Comparison of ENCODE assay signal across 1 cellular context in the genomic region with DNA sequence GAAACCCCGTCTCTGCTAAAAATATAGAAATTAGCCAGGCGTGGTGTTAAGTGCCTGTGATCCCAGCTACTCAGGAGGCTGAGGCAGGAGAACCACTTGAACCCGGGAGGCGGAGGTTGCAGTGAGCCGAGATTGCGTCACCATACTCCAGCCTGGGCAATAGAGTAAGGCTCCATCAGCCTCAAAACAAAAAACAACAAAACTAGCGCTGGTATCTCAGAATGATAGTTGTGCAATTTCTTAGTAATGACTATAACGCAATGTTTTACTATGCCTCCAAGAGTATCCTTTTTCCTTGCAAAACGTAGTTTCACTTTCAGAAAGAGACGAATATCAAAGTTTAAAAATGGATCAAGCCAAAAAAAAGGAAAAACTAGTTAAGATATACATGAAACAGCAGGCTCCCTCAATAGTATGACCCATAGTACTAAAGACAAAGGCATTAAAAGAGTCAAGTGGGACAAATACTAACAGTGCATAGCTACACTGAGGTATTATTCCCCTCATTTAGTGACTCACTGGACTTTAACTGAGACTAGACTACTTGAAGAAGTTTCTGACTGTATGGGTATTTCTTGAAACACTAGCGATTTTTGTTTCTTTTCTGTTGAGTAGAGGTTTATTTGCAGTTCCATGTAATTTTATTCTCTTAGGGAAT.
TF ChIP-seq lines count a peak whose summit lies in the region.

No MANE protein-coding gene starts in this region.

TF ChIP-seq in HEK293, 187 proteins besides CTCF, POLR2A, EP300 and RAD21 (continued from another document):
- TF ChIP-seq, protein P1, sequence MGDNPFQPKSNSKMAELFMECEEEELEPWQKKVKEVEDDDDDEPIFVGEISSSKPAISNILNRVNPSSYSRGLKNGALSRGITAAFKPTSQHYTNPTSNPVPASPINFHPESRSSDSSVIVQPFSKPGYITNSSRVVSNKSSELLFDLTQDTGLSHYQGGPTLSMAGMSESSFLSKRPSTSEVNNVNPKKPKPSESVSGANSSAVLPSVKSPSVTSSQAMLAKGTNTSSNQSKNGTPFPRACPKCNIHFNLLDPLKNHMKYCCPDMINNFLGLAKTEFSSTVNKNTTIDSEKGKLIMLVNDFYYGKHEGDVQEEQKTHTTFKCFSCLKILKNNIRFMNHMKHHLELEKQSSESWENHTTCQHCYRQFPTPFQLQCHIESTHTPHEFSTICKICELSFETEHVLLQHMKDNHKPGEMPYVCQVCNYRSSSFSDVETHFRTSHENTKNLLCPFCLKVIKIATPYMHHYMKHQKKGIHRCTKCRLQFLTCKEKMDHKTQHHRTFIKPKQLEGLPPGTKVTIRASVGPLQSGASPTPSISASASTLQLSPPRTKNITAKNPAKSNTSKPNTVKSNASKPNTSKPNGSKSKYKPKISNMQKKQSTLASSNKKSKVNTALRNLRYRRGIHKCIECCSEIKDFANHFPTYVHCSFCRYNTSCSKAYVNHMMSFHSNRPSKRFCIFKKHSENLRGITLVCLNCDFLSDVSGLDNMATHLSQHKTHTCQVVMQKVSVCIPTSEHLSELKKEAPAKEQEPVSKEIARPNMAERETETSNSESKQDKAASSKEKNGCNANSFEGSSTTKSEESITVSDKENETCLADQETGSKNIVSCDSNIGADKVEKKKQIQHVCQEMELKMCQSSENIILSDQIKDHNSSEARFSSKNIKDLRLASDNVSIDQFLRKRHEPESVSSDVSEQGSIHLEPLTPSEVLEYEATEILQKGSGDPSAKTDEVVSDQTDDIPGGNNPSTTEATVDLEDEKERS (tag by site-specific recombination; IDR thresholded peaks at IDR 0.05), result no peak
- TF ChIP-seq GLIS2 (tag by site-specific recombination; IDR thresholded peaks at IDR 0.05) (no peak), ZBTB1 (tag by site-specific recombination; IDR thresholded peaks at IDR 0.05) (no peak), SCRT2 (tag by site-specific recombination; IDR thresholded peaks at IDR 0.05) (no peak), SCRT1 (tag by site-specific recombination; IDR thresholded peaks at IDR 0.05; ENCODE audit: borderline replicate concordance) (no peak), HOXC10 (CRISPR knock-in tag; IDR thresholded peaks at IDR 0.05) (no peak), ZNF121 (tag by site-specific recombination; IDR thresholded peaks at IDR 0.05) (peak; percentile 21; the same call in 1 of the 2 replicates)
- TF ChIP-seq, protein P2, sequence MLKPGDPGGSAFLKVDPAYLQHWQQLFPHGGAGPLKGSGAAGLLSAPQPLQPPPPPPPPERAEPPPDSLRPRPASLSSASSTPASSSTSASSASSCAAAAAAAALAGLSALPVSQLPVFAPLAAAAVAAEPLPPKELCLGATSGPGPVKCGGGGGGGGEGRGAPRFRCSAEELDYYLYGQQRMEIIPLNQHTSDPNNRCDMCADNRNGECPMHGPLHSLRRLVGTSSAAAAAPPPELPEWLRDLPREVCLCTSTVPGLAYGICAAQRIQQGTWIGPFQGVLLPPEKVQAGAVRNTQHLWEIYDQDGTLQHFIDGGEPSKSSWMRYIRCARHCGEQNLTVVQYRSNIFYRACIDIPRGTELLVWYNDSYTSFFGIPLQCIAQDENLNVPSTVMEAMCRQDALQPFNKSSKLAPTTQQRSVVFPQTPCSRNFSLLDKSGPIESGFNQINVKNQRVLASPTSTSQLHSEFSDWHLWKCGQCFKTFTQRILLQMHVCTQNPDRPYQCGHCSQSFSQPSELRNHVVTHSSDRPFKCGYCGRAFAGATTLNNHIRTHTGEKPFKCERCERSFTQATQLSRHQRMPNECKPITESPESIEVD (tag by site-specific recombination; IDR thresholded peaks at IDR 0.05), result peak; percentile 6; the same call in 1 of the 2 replicates
- TF ChIP-seq, protein P3, sequence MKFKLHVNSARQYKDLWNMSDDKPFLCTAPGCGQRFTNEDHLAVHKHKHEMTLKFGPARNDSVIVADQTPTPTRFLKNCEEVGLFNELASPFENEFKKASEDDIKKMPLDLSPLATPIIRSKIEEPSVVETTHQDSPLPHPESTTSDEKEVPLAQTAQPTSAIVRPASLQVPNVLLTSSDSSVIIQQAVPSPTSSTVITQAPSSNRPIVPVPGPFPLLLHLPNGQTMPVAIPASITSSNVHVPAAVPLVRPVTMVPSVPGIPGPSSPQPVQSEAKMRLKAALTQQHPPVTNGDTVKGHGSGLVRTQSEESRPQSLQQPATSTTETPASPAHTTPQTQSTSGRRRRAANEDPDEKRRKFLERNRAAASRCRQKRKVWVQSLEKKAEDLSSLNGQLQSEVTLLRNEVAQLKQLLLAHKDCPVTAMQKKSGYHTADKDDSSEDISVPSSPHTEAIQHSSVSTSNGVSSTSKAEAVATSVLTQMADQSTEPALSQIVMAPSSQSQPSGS (tag by site-specific recombination; IDR thresholded peaks at IDR 0.05; ENCODE audit: low read depth), result no peak
